8 cellular contexts compared by ENCODE assay signal in genomic region chr1:229579101-229579651, GRCh38. TPM values are rescaled to one million over a fixed set of nuclear protein-coding genes. Genes with fewer than 3 reads are reported as not detected.
DNase-seq lines count a peak whose midpoint lies in the region; ATAC-seq and TF ChIP-seq lines count a peak whose summit lies in the region.

No MANE protein-coding gene starts in this region.

- H3K9me3 Mint-ChIP-seq in IgD-negative memory B cell = no peaks in the 10 kb centered on the region

- TF ChIP-seq CTCF in Panc1 (IDR thresholded peaks at IDR 0.05) (no peak), esophagus squamous epithelium (IDR thresholded peaks at IDR 0.05) (no peak)

- 11 to 16% methylated on average over 6 to 8 of the region's 9 CpGs for WGBS in esophagus squamous epithelium, 2 donors

- H3K36me3 ChIP-seq in Panc1 (ENCODE audit: control insufficient read depth, insufficient read depth, low read length) (no peaks in the 10 kb centered on the region), esophagus squamous epithelium (no peaks in the 10 kb centered on the region)

- intact Hi-C loops in Panc1 (cut with micrococcal nuclease; ENCODE audit: unreplicated experiment) (no loop called here), esophagus squamous epithelium (cut with DNase I) (no loop called here)

- CTCF ChIA-PET in Panc1 (lab: Charles Lee) = no interaction called here

- H3K27me3 Mint-ChIP-seq in IgD-negative memory B cell = no peaks in the 10 kb centered on the region

- no peaks in the 10 kb centered on the region for H3K4me1 ChIP-seq in Panc1 (ENCODE audit: control insufficient read depth, insufficient read depth, low read length)
- H3K4me1 ChIP-seq in esophagus squamous epithelium = peaks cover 8 to 19% (median 17%) of the 10 kb centered on the region in 3 donors

- peak overlapping the region in 3 of 4 donors; percentile 72 to 90 (median 89) for H3K4me3 Mint-ChIP-seq in IgD-negative memory B cell

- H3K27ac Mint-ChIP-seq in IgD-negative memory B cell = peak overlapping the region in 2 of 3 donors; percentile 48 to 55

- in situ Hi-C loops in Panc1 (cut with HindIII; ENCODE audit: low pct_unique_long_range_greater_than_20kb, low sequenced_read_pairs) = no loop called here

- H3K27me3 ChIP-seq in Panc1 (ENCODE audit: control insufficient read depth, insufficient read depth, low read length) (no peaks in the 10 kb centered on the region), esophagus squamous epithelium (no peaks in the 10 kb centered on the region)

- H3K4me1 Mint-ChIP-seq in IgD-negative memory B cell = peaks cover 9 to 12% (median 11%) of the 10 kb centered on the region in 3 donors

- H3K4me3 ChIP-seq in Panc1 (ENCODE audit: low read depth in 2 of 2, low read length in 2 of 2) (no peak overlapping the region), esophagus squamous epithelium (peak overlapping the region in 3 of 4 donors; percentile 4 to 37 (median 4))

- no peak for TF ChIP-seq POLR2A in esophagus squamous epithelium (IDR thresholded peaks at IDR 0.05)

- peak; percentile 87 for ATAC-seq in GM19438 (IDR thresholded peaks at IDR 0.05; ENCODE audit: low read depth, unreplicated experiment)
- peak; percentile 73 for ATAC-seq in Panc1

- H3K27ac ChIP-seq in Panc1 (ENCODE audit: low read length) = no peak overlapping the region
- peak overlapping the region in 3 of 4 donors; percentile 15 to 59 (median 29) for H3K27ac ChIP-seq in esophagus squamous epithelium

- POLR2A ChIA-PET in Panc1 (lab: Charles Lee) = no interaction called here

- DNase-seq in AG08395 (ENCODE audit: low spot score) (peak; percentile 35), Panc1 (ENCODE audit: low read depth, low spot score) (no peak), esophagus squamous epithelium (lab: John Stamatoyannopoulos, UW) (no peak), occipital lobe (lab: John Stamatoyannopoulos, UW) (peak; percentile 83), T-helper 1 cell (no peak)
- DNase-seq in activated T-cell treated with anti-CD3 and anti-CD28 coated beads, Interleukin-2, amount 50 U/mL, for 1 hour = no peak

- H3K9me3 ChIP-seq in Panc1 (ENCODE audit: control insufficient read depth, insufficient read depth, low read depth, low read length) (no peaks in the 10 kb centered on the region), esophagus squamous epithelium (no peaks in the 10 kb centered on the region)

- BruUV-seq in Panc1 (replicated peaks; lab: Mats Ljungman, UMichigan) = no TSS peak

- H3K36me3 Mint-ChIP-seq in IgD-negative memory B cell = no peaks in the 10 kb centered on the region

RNA-seq across cellular contexts. Expression of gene ABCB10, which starts 20.7 kb away (rescaled TPM):
- 3.9 TPM for polyA plus RNA-seq in IgD-negative memory B cell
- total RNA-seq in Panc1 (2021; ENCODE audit: unreplicated experiment) (19.2 TPM), esophagus squamous epithelium (10 to 100 TPM in 3 of 4 donors, 1 to 10 TPM in 1; 9.9 to 18.6 (median 14.3) TPM), occipital lobe (17.3 TPM)
- 8.2 TPM for polyA plus RNA-seq in Panc1 (2012; ENCODE audit: insufficient read length)

RNA-seq across cellular contexts. Expression of gene TAF5L, which starts 46.7 kb away (rescaled TPM):
- 7.6 TPM for polyA plus RNA-seq in IgD-negative memory B cell
- total RNA-seq in Panc1 (2021; ENCODE audit: unreplicated experiment) (23.8 TPM), esophagus squamous epithelium (10 to 100 TPM in 3 of 4 donors, 1 to 10 TPM in 1; 7.8 to 15.8 (median 12.7) TPM), occipital lobe (28.2 TPM)
- polyA plus RNA-seq in Panc1 (2012; ENCODE audit: insufficient read length) = 16.2 TPM

RNA-seq across cellular contexts. Expression of gene URB2, which starts 46.9 kb away (rescaled TPM):
- polyA plus RNA-seq in IgD-negative memory B cell = 5.6 TPM
- 21.9 TPM for total RNA-seq in Panc1 (2021; ENCODE audit: unreplicated experiment)
- polyA plus RNA-seq in Panc1 (2012; ENCODE audit: insufficient read length) = 8.6 TPM
- total RNA-seq in esophagus squamous epithelium = 10 to 100 TPM in 2 of 4 donors, 1 to 10 TPM in 2; 7.8 to 14.1 (median 11.0) TPM
- 13.1 TPM for total RNA-seq in occipital lobe

Comparison
In these comparisons a context has a peak if more than half of its experiments do, and no peak if none do; other contexts are left out.
1. DNase-seq: peak in AG08395 (single experiment) and occipital lobe (single experiment); none in Panc1 (single experiment), esophagus squamous epithelium (single experiment), activated T-cell treated with anti-CD3 and anti-CD28 coated beads, Interleukin-2, amount 50 U/mL, for 1 hour (single experiment) and T-helper 1 cell (0 of 5).
2. H3K4me3 ChIP-seq: peak in esophagus squamous epithelium (3 of 4); none in Panc1 (0 of 2).